21 cellular contexts compared by ENCODE assay signal in the genomic region with DNA sequence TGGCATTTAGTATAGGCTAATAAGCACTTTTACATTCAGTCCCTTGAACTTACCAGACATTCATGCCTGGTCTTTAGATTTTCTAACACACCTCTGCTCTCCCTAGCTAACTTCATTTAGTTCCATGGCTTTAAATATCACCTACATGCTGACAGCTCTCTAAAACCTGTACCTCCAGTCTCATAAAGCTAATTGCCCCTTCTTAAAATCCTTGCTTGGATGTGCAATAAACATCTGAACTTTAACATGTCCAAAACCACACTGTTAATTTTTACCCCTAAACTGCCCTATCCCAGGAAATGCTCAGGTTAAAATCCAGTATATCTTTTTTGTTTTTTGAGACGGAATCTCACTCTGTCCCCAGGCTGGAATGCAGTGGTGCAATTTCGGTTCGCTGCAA.
"Had no signal": no experiment of that assay in that cellular context is flagged by ENCODE, and none has a peak within 500 bp of the region (broad histone marks: within the 10 kb centered on the region; RNA-seq: fewer than 3 reads in every experiment).

No MANE protein-coding gene starts in this region.

- H3K4me3 Mint-ChIP-seq: immature natural killer cell; natural killer cell treated with Interleukin-12 subunit alpha and Interleukin-12 subunit beta and Interleukin-15 and Interleukin-18, amount 100 ng/mL, for 72 hours; neural crest cell; stimulated activated naive CD8-positive, alpha-beta T cell treated with anti-CD3 and anti-CD28 coated beads, Interleukin-15, amount 100 ng/mL, for 72 hours had no signal

- ATAC-seq: left ventricle myocardium superior; lower lobe of right lung; natural killer cell treated with Interleukin-12 subunit alpha and Interleukin-12 subunit beta and Interleukin-15 and Interleukin-18, amount 100 ng/mL, for 72 hours; pancreas; right lobe of liver; stimulated activated naive CD8-positive, alpha-beta T cell treated with anti-CD3 and anti-CD28 coated beads, Interleukin-15, amount 100 ng/mL, for 72 hours had no signal

- H3K27me3 Mint-ChIP-seq: natural killer cell treated with Interleukin-12 subunit alpha and Interleukin-12 subunit beta and Interleukin-15 and Interleukin-18, amount 100 ng/mL, for 72 hours; stimulated activated naive CD8-positive, alpha-beta T cell treated with anti-CD3 and anti-CD28 coated beads, Interleukin-15, amount 100 ng/mL, for 72 hours had no signal

- H3K27ac ChIP-seq: dorsolateral prefrontal cortex, lower lobe of right lung, neutrophil, pancreas, right lobe of liver, tibial artery, upper lobe of left lung had no signal

- DNase-seq: dorsolateral prefrontal cortex; effector CD4-positive, alpha-beta T cell; hypothalamus; immature natural killer cell; islet precursor cell; kidney glomerular epithelial cell; left ventricle myocardium superior; lower lobe of right lung; pancreas; right lobe of liver; small intestine; stimulated activated CD4-positive, alpha-beta T cell treated with anti-CD3 and anti-CD28 coated beads, Interleukin-15, amount 100 ng/mL, for 24 hours; stimulated activated CD4-positive, alpha-beta T cell treated with anti-CD3 and anti-CD28 coated beads, Interleukin-2, amount 100 ng/mL, for 48 hours; stimulated activated naive CD8-positive, alpha-beta T cell treated with anti-CD3 and anti-CD28 coated beads, Interleukin-15, amount 100 ng/mL, for 72 hours; tibial artery; upper lobe of left lung had no signal

- FAIRE-seq: frontal cortex, pancreas, small intestine, urothelium cell line had no signal

- H3K27ac Mint-ChIP-seq: stimulated activated naive CD8-positive, alpha-beta T cell treated with anti-CD3 and anti-CD28 coated beads, Interleukin-15, amount 100 ng/mL, for 72 hours had no signal

- H3K4me3 ChIP-seq: dorsolateral prefrontal cortex, lower lobe of right lung, pancreas, right lobe of liver, tibial artery, upper lobe of left lung had no signal

- H3K36me3 ChIP-seq: neutrophil had no signal

- H3K27me3 ChIP-seq: dorsolateral prefrontal cortex, neutrophil, pancreas, right lobe of liver, tibial artery, upper lobe of left lung had no signal

- H3K9me3 Mint-ChIP-seq: immature natural killer cell, neural crest cell had no signal

- H3K9me3 ChIP-seq: lower lobe of right lung, neutrophil, pancreas, right lobe of liver, upper lobe of left lung had no signal

- H3K4me1 ChIP-seq: lower lobe of right lung, pancreas, right lobe of liver, tibial artery had no signal

- H3K4me1 Mint-ChIP-seq: neural crest cell had no signal
